ENCODE assay signal across 15 cellular contexts in the genomic region with DNA sequence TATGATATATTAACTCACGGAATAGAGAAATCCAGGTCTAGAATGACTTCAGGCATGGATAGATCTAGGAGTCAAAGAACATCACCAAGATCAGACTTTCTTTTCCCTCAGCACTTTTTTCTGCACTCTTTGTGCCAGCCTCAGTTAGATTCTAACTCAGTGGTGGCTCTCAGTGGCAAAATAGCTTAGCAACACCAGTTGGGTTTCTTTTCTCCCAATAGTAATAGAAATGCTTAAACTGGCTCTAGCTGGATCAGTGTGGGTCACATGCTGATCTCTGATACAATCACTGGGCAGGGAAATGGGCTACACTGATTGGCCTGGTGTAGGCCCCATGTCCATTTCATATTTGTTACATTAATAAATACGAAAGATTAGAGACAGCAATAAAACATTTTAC. TPM values are rescaled to one million over a fixed set of nuclear protein-coding genes. Genes with fewer than 3 reads are reported as not detected.
DNase-seq lines count a peak whose midpoint lies in the region; ATAC-seq and TF ChIP-seq lines count a peak whose summit lies in the region.
"Had no signal": no experiment of that assay in that cellular context is flagged by ENCODE, and none has a peak within 500 bp of the region (broad histone marks: within the 10 kb centered on the region; RNA-seq: fewer than 3 reads in every experiment).

No MANE protein-coding gene starts in this region.

- H3K4me1 ChIP-seq in OCI-LY7 (ENCODE audit: insufficient read depth, low read length, poor library complexity, severe bottlenecking): peaks cover 11% of the 10 kb centered on the region
- H3K4me1 ChIP-seq: pancreas had no signal

- no peaks in the 10 kb centered on the region for H3K36me3 Mint-ChIP-seq in stimulated activated effector memory CD8-positive, alpha-beta T cell treated with anti-CD3 and anti-CD28 coated beads, Interleukin-12 subunit alpha, Interleukin-12 subunit beta, amount 100 ng/mL, for 72 hours
- H3K36me3 Mint-ChIP-seq: T-cell had no signal

- CTCF ChIA-PET in OCI-LY7 (lab: Charles Lee; ENCODE audit: unreplicated experiment): interaction anchor here (0.7 kb wide), 1 partner anchor 220 kb away, joined by 3 read pairs; no protein-coding TSS in a partner anchor

- no peaks in the 10 kb centered on the region for H3K9me3 ChIP-seq in OCI-LY7 (ENCODE audit: low read length)
- H3K9me3 ChIP-seq: pancreas had no signal

- no peak overlapping the region for H3K27ac Mint-ChIP-seq in stimulated activated effector memory CD8-positive, alpha-beta T cell treated with anti-CD3 and anti-CD28 coated beads, Interleukin-12 subunit alpha, Interleukin-12 subunit beta, amount 100 ng/mL, for 72 hours
- H3K27ac Mint-ChIP-seq: stimulated activated naive CD8-positive, alpha-beta T cell treated with anti-CD3 and anti-CD28 coated beads, Interleukin-15, Interleukin-2, amounts not matched to agents 100 ng/mL and 50 ng/mL, for 24 hours; T-cell had no signal

- H3K4me3 Mint-ChIP-seq in stimulated activated effector memory CD8-positive, alpha-beta T cell treated with anti-CD3 and anti-CD28 coated beads, Interleukin-12 subunit alpha, Interleukin-12 subunit beta, amount 100 ng/mL, for 72 hours: no peak overlapping the region
- H3K4me3 Mint-ChIP-seq: stimulated activated naive CD8-positive, alpha-beta T cell treated with anti-CD3 and anti-CD28 coated beads, Interleukin-15, Interleukin-2, amounts not matched to agents 100 ng/mL and 50 ng/mL, for 24 hours; T-cell had no signal

- no peak overlapping the region for H3K4me2 ChIP-seq in OCI-LY7 (ENCODE audit: low read length)

- peak; percentile 75 for ATAC-seq in stimulated activated effector memory CD8-positive, alpha-beta T cell treated with anti-CD3 and anti-CD28 coated beads, Interleukin-12 subunit alpha, Interleukin-12 subunit beta, amount 100 ng/mL, for 72 hours
- ATAC-seq in GM18873 (IDR thresholded peaks at IDR 0.05; ENCODE audit: low FRiP score, unreplicated experiment): no peak
- ATAC-seq in HG03571 (IDR thresholded peaks at IDR 0.05; ENCODE audit: unreplicated experiment): no peak
- no peak for ATAC-seq in GM21528 (IDR thresholded peaks at IDR 0.05; ENCODE audit: low FRiP score, unreplicated experiment)
- ATAC-seq: left cardiac atrium, Panc1, T-cell had no signal

- H3K4me3 ChIP-seq in OCI-LY7 (ENCODE audit: low read depth, low read length, poor library complexity, severe bottlenecking): no peak overlapping the region
- H3K4me3 ChIP-seq: pancreas had no signal

- H3K79me2 ChIP-seq in OCI-LY7 (ENCODE audit: insufficient read depth, low read depth, low read length): no peaks in the 10 kb centered on the region

- H2AFZ ChIP-seq in OCI-LY7 (ENCODE audit: low read length): no peak overlapping the region

- intact Hi-C loops in OCI-LY7 (cut with micrococcal nuclease; ENCODE audit: unreplicated experiment): no loop called here

- TF ChIP-seq CTCF in OCI-LY7 (conservative IDR thresholded peaks at IDR 0.05; ENCODE audit: low read length): peak; percentile 83

- no TSS peak for BruUV-seq in OCI-LY7 (replicated peaks; lab: Mats Ljungman, UMichigan)

- no peaks in the 10 kb centered on the region for H3K9me3 Mint-ChIP-seq in stimulated activated effector memory CD8-positive, alpha-beta T cell treated with anti-CD3 and anti-CD28 coated beads, Interleukin-12 subunit alpha, Interleukin-12 subunit beta, amount 100 ng/mL, for 72 hours
- H3K9me3 Mint-ChIP-seq: stimulated activated naive CD8-positive, alpha-beta T cell treated with anti-CD3 and anti-CD28 coated beads, Interleukin-15, Interleukin-2, amounts not matched to agents 100 ng/mL and 50 ng/mL, for 24 hours; T-cell had no signal

- no peaks in the 10 kb centered on the region for H3K36me3 ChIP-seq in OCI-LY7 (ENCODE audit: insufficient read depth, low read length)
- H3K36me3 ChIP-seq: pancreas had no signal

- H3K4me1 Mint-ChIP-seq in stimulated activated effector memory CD8-positive, alpha-beta T cell treated with anti-CD3 and anti-CD28 coated beads, Interleukin-12 subunit alpha, Interleukin-12 subunit beta, amount 100 ng/mL, for 72 hours: peaks cover 28% of the 10 kb centered on the region

- no peaks in the 10 kb centered on the region for H3K9me2 ChIP-seq in OCI-LY7 (ENCODE audit: insufficient read depth, low read length)

- POLR2A ChIA-PET in OCI-LY7 (lab: Charles Lee): interaction anchor here (0.6 to 1.1 kb wide), 3 partner anchors 10 to 181 kb away, joined by 3 to 4 read pairs (median 4); no protein-coding TSS in a partner anchor

- DNase-seq in EL (peak; percentile 26), OCI-LY7 (ENCODE audit: low spot score) (peak; percentile 76), globus pallidus (ENCODE audit: low spot score) (peak; percentile 79), HK-2 (ENCODE audit: unreplicated experiment) (no peak)
- DNase-seq in stimulated activated effector memory CD8-positive, alpha-beta T cell treated with anti-CD3 and anti-CD28 coated beads, Interleukin-12 subunit alpha, Interleukin-12 subunit beta, amount 100 ng/mL, for 72 hours (ENCODE audit: low spot score in 2 of 2): no peak
- DNase-seq: hippocampal formation, left cardiac atrium, NCI-H526 treated with DMSO at 0.1 percent for 48 hours, pancreas had no signal

- no peaks in the 10 kb centered on the region for H4K20me1 ChIP-seq in OCI-LY7 (ENCODE audit: insufficient read depth, low read length)

- H3K27ac ChIP-seq in OCI-LY7 (ENCODE audit: low read depth, low read length, poor library complexity, severe bottlenecking): no peak overlapping the region
- H3K27ac ChIP-seq: pancreas had no signal

RNA-seq across cellular contexts. Expression of gene ARFGEF2, which starts 44.2 kb away (rescaled TPM):
- 18.4 and 23.4 TPM in 2 replicates for total RNA-seq in OCI-LY7 (2014; rRNA removed; shearing (Covaris generic))
- total RNA-seq in OCI-LY7 (2022): 40.3 and 42.1 TPM in 2 replicates

RNA-seq across cellular contexts. Expression of gene PREX1, which starts 49.5 kb away (rescaled TPM):
- total RNA-seq in OCI-LY7 (2014; rRNA removed; shearing (Covaris generic)): 20.2 and 25.3 TPM in 2 replicates
- total RNA-seq in OCI-LY7 (2022): 20.7 and 24.7 TPM in 2 replicates

Comparison
In these comparisons a context has a peak if more than half of its experiments do, and no peak if none do; other contexts are left out.
1. DNase-seq: peak in EL (single experiment), OCI-LY7 (single experiment) and globus pallidus (single experiment); none in stimulated activated effector memory CD8-positive, alpha-beta T cell treated with anti-CD3 and anti-CD28 coated beads, Interleukin-12 subunit alpha, Interleukin-12 subunit beta, amount 100 ng/mL, for 72 hours (0 of 2) and HK-2 (single experiment).